36 cellular contexts compared by ENCODE assay signal in the genomic region with DNA sequence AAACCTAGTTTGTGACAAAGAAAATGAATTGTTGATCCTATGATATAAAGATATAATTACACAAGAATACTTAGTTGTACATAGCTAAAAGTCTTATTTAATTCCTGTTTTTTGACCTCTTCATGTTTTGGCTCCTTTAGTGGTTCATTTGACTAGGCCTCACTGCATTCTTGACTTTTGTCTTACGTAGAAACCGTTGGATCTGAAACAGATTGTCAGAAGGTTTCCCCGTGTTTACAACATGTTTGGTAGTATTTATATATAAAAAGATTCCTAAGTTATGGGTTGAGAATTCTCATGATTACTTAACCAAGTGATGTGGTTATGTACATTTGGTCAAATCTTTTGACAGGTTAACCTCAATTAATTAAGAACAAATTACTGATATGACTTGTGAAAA.
"Had no signal": no experiment of that assay in that cellular context is flagged by ENCODE, and none has a peak within 500 bp of the region (broad histone marks: within the 10 kb centered on the region; RNA-seq: fewer than 3 reads in every experiment).

No MANE protein-coding gene starts in this region.

- H3K27ac Mint-ChIP-seq: activated B cell treated with CpG ODN at 0.5 μM for 24 hours; activated CD4-positive, alpha-beta memory T cell treated with anti-CD3 and anti-CD28 coated beads for 36 hours; activated naive CD4-positive, alpha-beta T cell treated with anti-CD3 and anti-CD28 coated beads, Interleukin-2, amount 10 ng/mL, durations not matched to agents 7 days and 5 days; activated naive CD8-positive, alpha-beta T cell; activated naive CD8-positive, alpha-beta T cell treated with anti-CD3 and anti-CD28 coated beads, Interleukin-2, amount 50 U/mL, for 24 hours; activated T-helper 1 cell treated with anti-CD3 and anti-CD28 coated beads, Interleukin-12 subunit alpha, Interleukin-12 subunit beta, Interleukin-2, Interleukin-4 antibody, amounts not matched to agents 30 ng/mL and 10 ng/mL and 1 ng/mL, durations not matched to agents 14 hours and 24 hours and 36 hours had no signal

- H3K9me3 ChIP-seq: MG63 had no signal

- H3K4me1 Mint-ChIP-seq: activated B cell treated with CpG ODN at 0.5 μM for 24 hours; activated naive CD4-positive, alpha-beta T cell treated with anti-CD3 and anti-CD28 coated beads, Interleukin-2, amount 10 ng/mL, durations not matched to agents 7 days and 5 days; activated naive CD8-positive, alpha-beta T cell treated with anti-CD3 and anti-CD28 coated beads, Interleukin-2, amount 50 U/mL, for 24 hours had no signal

- H3K36me3 ChIP-seq: brain microvascular endothelial cell, MG63 had no signal

- H3K27ac ChIP-seq: brain microvascular endothelial cell, PC-9, RWPE1, VCaP had no signal

- ATAC-seq: activated naive CD8-positive, alpha-beta T cell treated with anti-CD3 and anti-CD28 coated beads, Interleukin-2, amount 50 U/mL, for 24 hours; activated T-cell treated with anti-CD3 and anti-CD28 coated beads, Interleukin-2, amount 50 U/mL, for 4 hours; Right ventricle myocardium inferior had no signal

- H2AFZ ChIP-seq: PC-9 had no signal

- H3K4me3 ChIP-seq: MG63, PC-9 had no signal

- H3K4me3 Mint-ChIP-seq: activated B cell treated with CpG ODN at 0.5 μM for 24 hours; activated CD4-positive, alpha-beta memory T cell treated with anti-CD3 and anti-CD28 coated beads for 36 hours; activated naive CD4-positive, alpha-beta T cell treated with anti-CD3 and anti-CD28 coated beads, Interleukin-2, amount 10 ng/mL, durations not matched to agents 7 days and 5 days; activated naive CD8-positive, alpha-beta T cell; activated naive CD8-positive, alpha-beta T cell treated with anti-CD3 and anti-CD28 coated beads, Interleukin-2, amount 50 U/mL, for 24 hours; activated T-cell treated with anti-CD3 and anti-CD28 coated beads, Interleukin-2, amount 50 U/mL, for 4 hours; activated T-helper 1 cell treated with anti-CD3 and anti-CD28 coated beads, Interleukin-12 subunit alpha, Interleukin-12 subunit beta, Interleukin-2, Interleukin-4 antibody, amounts not matched to agents 30 ng/mL and 10 ng/mL and 1 ng/mL, durations not matched to agents 14 hours and 24 hours and 36 hours had no signal

- H3K4me2 ChIP-seq: PC-9 had no signal

- H3K27me3 ChIP-seq: brain microvascular endothelial cell, MG63 had no signal

- H3K27me3 Mint-ChIP-seq: activated B cell treated with CpG ODN at 0.5 μM for 24 hours; activated CD4-positive, alpha-beta memory T cell treated with anti-CD3 and anti-CD28 coated beads for 36 hours; activated naive CD4-positive, alpha-beta T cell treated with anti-CD3 and anti-CD28 coated beads, Interleukin-2, amount 10 ng/mL, durations not matched to agents 7 days and 5 days; activated naive CD8-positive, alpha-beta T cell; activated naive CD8-positive, alpha-beta T cell treated with anti-CD3 and anti-CD28 coated beads, Interleukin-2, amount 50 U/mL, for 24 hours had no signal

- DNase-seq: activated B cell treated with CpG ODN at 0.5 μM for 24 hours; activated CD4-positive, alpha-beta memory T cell treated with anti-CD3 and anti-CD28 coated beads for 36 hours; activated CD4-positive, alpha-beta T cell treated with anti-CD3 and anti-CD28 coated beads for 4 hours; activated CD4-positive, alpha-beta T cell treated with anti-CD3 and anti-CD28 coated beads, Interleukin-2, amount 50 U/mL, for 1 hour; activated CD4-positive, CD25-positive, alpha-beta regulatory T cell treated with anti-CD3 and anti-CD28 coated beads, Interleukin-2, amount 50 U/mL, for 72 hours; activated CD8-positive, alpha-beta memory T cell treated with anti-CD3 and anti-CD28 coated beads, Interleukin-2, amount 50 U/mL, for 4 hours; activated effector memory CD4-positive, alpha-beta T cell treated with Interleukin-2 at 50 U/mL for 16 hours; activated naive CD4-positive, alpha-beta T cell treated with anti-CD3 and anti-CD28 coated beads, Interleukin-2, amount 10 ng/mL, durations not matched to agents 7 days and 5 days; activated naive CD8-positive, alpha-beta T cell treated with anti-CD3 and anti-CD28 coated beads, Interleukin-2, amount 50 U/mL, for 24 hours; activated T-cell treated with anti-CD3 and anti-CD28 coated beads for 4 hours; activated T-cell treated with anti-CD3 and anti-CD28 coated beads, Interleukin-2, amount 50 U/mL, for 4 hours; anterior cingulate cortex; brain microvascular endothelial cell; central memory CD4-positive, alpha-beta T cell; Kasumi-1; MG63; MV-4-11; NCI-H1092; NCI-H1436 treated with DMSO at 0.1 percent for 48 hours; NCI-H1694 treated with DMSO at 0.1 percent for 48 hours; NCI-H2029; NCI-H510A; NCI-H526; NCI-H748 treated with DMSO at 0.1 percent for 48 hours; NK-92 treated with Interleukin-12 subunit alpha and Interleukin-12 subunit beta, amount 100 ng/mL, for 24 hours; PC-9; SIG-M5; SW 1271; T-helper 1 cell; T-helper 2 cell; T-helper 9 cell had no signal

- H3K36me3 Mint-ChIP-seq: activated CD4-positive, alpha-beta memory T cell treated with anti-CD3 and anti-CD28 coated beads for 36 hours; activated naive CD4-positive, alpha-beta T cell treated with anti-CD3 and anti-CD28 coated beads, Interleukin-2, amount 10 ng/mL, durations not matched to agents 7 days and 5 days had no signal

- H3K9me3 Mint-ChIP-seq: activated B cell treated with CpG ODN at 0.5 μM for 24 hours; activated CD4-positive, alpha-beta memory T cell treated with anti-CD3 and anti-CD28 coated beads for 36 hours; activated naive CD4-positive, alpha-beta T cell treated with anti-CD3 and anti-CD28 coated beads, Interleukin-2, amount 10 ng/mL, durations not matched to agents 7 days and 5 days; activated naive CD8-positive, alpha-beta T cell treated with anti-CD3 and anti-CD28 coated beads, Interleukin-2, amount 50 U/mL, for 24 hours; activated T-cell treated with anti-CD3 and anti-CD28 coated beads, Interleukin-2, amount 50 U/mL, for 4 hours; activated T-helper 1 cell treated with anti-CD3 and anti-CD28 coated beads, Interleukin-12 subunit alpha, Interleukin-12 subunit beta, Interleukin-2, Interleukin-4 antibody, amounts not matched to agents 30 ng/mL and 10 ng/mL and 1 ng/mL, durations not matched to agents 14 hours and 24 hours and 36 hours had no signal
